In genomic region chr16:77271532-77272426, GRCh38 we compare ENCODE assay signal across 28 cellular contexts.
A peak's percentile ranks its signal among the peaks of the same experiment; 100 is the strongest.
DNase-seq lines count a peak whose midpoint lies in the region; ATAC-seq, FAIRE-seq and TF ChIP-seq lines count a peak whose summit lies in the region.
"Had no signal": no experiment of that assay in that cellular context is flagged by ENCODE, and none has a peak within 500 bp of the region (broad histone marks: within the 10 kb centered on the region; RNA-seq: fewer than 3 reads in every experiment).

No MANE protein-coding gene starts in this region.

- H2AFZ ChIP-seq in H1 (ENCODE audit: low read length): peak overlapping the region; percentile 15; the same call in 1 of the 2 replicates

- FAIRE-seq in H1 (lab: Jason Lieb, UNC): no peak
- no peak for FAIRE-seq in kidney (lab: Jason Lieb, UNC)
- FAIRE-seq: RCC 7860 had no signal

- no peaks in the 10 kb centered on the region for H3K79me2 ChIP-seq in H1 (ENCODE audit: control insufficient read depth in 1 of 2, insufficient read depth in 2 of 2, low read length in 2 of 2)

- no peaks in the 10 kb centered on the region for H4K20me1 ChIP-seq in H1 (replicated peaks in 1 of 2; ENCODE audit: control insufficient read depth in 1 of 2, insufficient read depth in 2 of 2, low read length in 2 of 2)

- H3K23ac ChIP-seq in H1 (ENCODE audit: insufficient read length): no peak overlapping the region

- H4K5ac ChIP-seq in H1 (ENCODE audit: insufficient read length, low read depth, low read length): no peak overlapping the region

- no peak for ATAC-seq in left lung
- ATAC-seq: activated CD4-positive, alpha-beta T cell treated with anti-CD3 and anti-CD28 coated beads for 36 hours; activated CD8-positive, alpha-beta T cell treated with anti-CD3 and anti-CD28 coated beads for 36 hours; stimulated activated naive B cell treated with anti-CD40 and anti-IgM and Interleukin-4, amounts not matched to agents 10 μg/mL and 1 μg/mL and 100 μg/mL, for 72 hours had no signal

- H3K27me3 ChIP-seq in H1 (replicated peaks in 1 of 4; ENCODE audit: control insufficient read depth in 3 of 4, extremely low read depth in 1 of 4, insufficient read depth in 3 of 4, low read length in 3 of 4) (no peaks in the 10 kb centered on the region), uterus (no peaks in the 10 kb centered on the region), left lung (no peaks in the 10 kb centered on the region)
- H3K27me3 ChIP-seq: adrenal gland, BE2C, ovary had no signal

- H3K27ac ChIP-seq in H1 (ENCODE audit: low read depth, low read length) (no peak overlapping the region), uterus (no peak overlapping the region), kidney (ENCODE audit: low read depth in 2 of 2, low read length in 2 of 2) (no peak overlapping the region), left lung (no peak overlapping the region)
- H3K27ac ChIP-seq: adrenal gland, ovary, skin epidermis, VCaP had no signal

- no peak overlapping the region for H2AK5ac ChIP-seq in H1 (ENCODE audit: low read depth, low read length)

- TF ChIP-seq EP300 in H1 (IDR thresholded peaks at IDR 0.05; ENCODE audit: borderline replicate concordance in 1 of 2, low read depth in 2 of 2, low read length in 2 of 2): no peak

- no peak overlapping the region for H3K4ac ChIP-seq in H1 (replicated peaks; ENCODE audit: insufficient read length, low read depth, low read length)

- POLR2A ChIA-PET in H1 (lab: Charles Lee; ENCODE audit: partially characterized antibody): no interaction called here

- no peak overlapping the region for H2BK12ac ChIP-seq in H1 (ENCODE audit: low read depth, low read length)

- H4K8ac ChIP-seq in H1 (ENCODE audit: extremely low read depth, insufficient read depth, low read length): no peak overlapping the region

- H2BK120ac ChIP-seq in H1 (replicated peaks; ENCODE audit: low read depth, low read length): no peak overlapping the region

- 79% methylated on average over 8 of the region's 8 CpGs; no CpG with 5 or more reads in 1 of the 2 experiments for WGBS in H1 (ENCODE audit: extremely low coverage in 1 of 2, insufficient coverage in 1 of 2, insufficient read length in 1 of 2, insufficient replicate concordance in 2 of 2, low coverage in 1 of 2, low lambda C conversion rate in 2 of 2, missing lambda C conversion rate in 1 of 2), 2 experiments

- no peak overlapping the region for H3K14ac ChIP-seq in H1 (ENCODE audit: insufficient read length)

- H3K36me3 ChIP-seq in H1 (ENCODE audit: control insufficient read depth in 2 of 4, insufficient read depth in 4 of 4, low read length in 3 of 4) (no peaks in the 10 kb centered on the region), uterus (no peaks in the 10 kb centered on the region), kidney (ENCODE audit: control insufficient read depth in 1 of 2, insufficient read depth in 2 of 2, low read length in 2 of 2) (no peaks in the 10 kb centered on the region), left lung (no peaks in the 10 kb centered on the region)
- H3K36me3 ChIP-seq: adrenal gland, BE2C, ovary had no signal

- H3K9me3 ChIP-seq in H1 (ENCODE audit: insufficient read depth in 2 of 2, low read depth in 1 of 2, low read length in 1 of 2) (no peaks in the 10 kb centered on the region), uterus (no peaks in the 10 kb centered on the region), kidney (ENCODE audit: control insufficient read depth in 1 of 2, low read length in 2 of 2) (no peaks in the 10 kb centered on the region), left lung (no peaks in the 10 kb centered on the region)
- H3K9me3 ChIP-seq: adrenal gland, BE2C, ovary had no signal

- H2BK20ac ChIP-seq in H1 (ENCODE audit: low read length): no peak overlapping the region

- H2BK15ac ChIP-seq in H1 (ENCODE audit: low read length): no peak overlapping the region

- no peak overlapping the region for H2BK5ac ChIP-seq in H1 (ENCODE audit: low read depth, low read length)

- peak; percentile 86 for DNase-seq in G401 (ENCODE audit: low spot score)
- DNase-seq in NCI-H69 (lab: John Stamatoyannopoulos, UW): peak; percentile 8
- no peak for DNase-seq in H1 (ENCODE audit: low read depth in 1 of 2, low spot score in 2 of 2)
- DNase-seq in putamen (ENCODE audit: low spot score): peak; percentile 21
- no peak for DNase-seq in uterus
- DNase-seq in kidney: no peak
- DNase-seq in left lung: no peak
- DNase-seq: ACHN; activated CD4-positive, alpha-beta T cell treated with anti-CD3 and anti-CD28 coated beads for 36 hours; activated CD8-positive, alpha-beta memory T cell treated with anti-CD3 and anti-CD28 coated beads, Interleukin-2, amount 50 U/mL, for 48 hours; activated CD8-positive, alpha-beta T cell treated with anti-CD3 and anti-CD28 coated beads for 36 hours; activated naive CD4-positive, alpha-beta T cell treated with anti-CD3 and anti-CD28 coated beads, Interleukin-2, amount 10 ng/mL, durations not matched to agents 7 days and 5 days; adrenal gland; BE2C; CD8-positive, alpha-beta memory T cell; DMS153; HCEC 1CT; IMR-90; NCI-H187; NCI-H2171; NCI-H524 treated with DMSO at 0.1 percent for 48 hours; ovary; SIG-M5; stimulated activated naive B cell treated with anti-CD40 and anti-IgM and Interleukin-4, amounts not matched to agents 10 μg/mL and 1 μg/mL and 100 μg/mL, for 72 hours; SW 1271 had no signal

- no peak overlapping the region for H4K91ac ChIP-seq in H1 (replicated peaks; ENCODE audit: insufficient read length, low read length)

- H3K79me1 ChIP-seq in H1 (ENCODE audit: low read depth, low read length): no peaks in the 10 kb centered on the region

- CTCF ChIA-PET in H1 (lab: Charles Lee; ENCODE audit: partially characterized antibody): no interaction called here

- H3K4me1 ChIP-seq in H1 (replicated peaks in 1 of 4; ENCODE audit: control insufficient read depth in 3 of 4, insufficient read depth in 4 of 4, low read length in 3 of 4): peaks cover 0 to 3% (median 0%) of the 10 kb centered on the region in 4 experiments; a peak in 1 of 7 replicates
- H3K4me1 ChIP-seq in uterus: no peaks in the 10 kb centered on the region
- no peaks in the 10 kb centered on the region for H3K4me1 ChIP-seq in kidney (ENCODE audit: control insufficient read depth in 1 of 2, insufficient read depth in 1 of 2, low read depth in 1 of 2, low read length in 2 of 2)
- no peaks in the 10 kb centered on the region for H3K4me1 ChIP-seq in left lung
- H3K4me1 ChIP-seq: adrenal gland, BE2C had no signal

- no peak for TF ChIP-seq RAD21 in H1 (IDR thresholded peaks at IDR 0.05 in 1 of 2, conservative IDR thresholded peaks at IDR 0.05 in 1 of 2; ENCODE audit: low read depth in 2 of 2, low read length in 2 of 2)

- intact Hi-C loops in uterus (cut with DNase I; ENCODE audit: low total_unique reads): no loop called here
- intact Hi-C loops in kidney (cut with DNase I): no loop called here
- intact Hi-C loops in left lung (cut with DNase I): no loop called here

- no peak for TF ChIP-seq CTCF in H1 (IDR thresholded peaks at IDR 0.05; ENCODE audit: control extremely low read depth in 1 of 3, insufficient read depth in 1 of 3, low read depth in 1 of 3, low read length in 3 of 3)
- TF ChIP-seq CTCF in uterus (IDR thresholded peaks at IDR 0.05): no peak
- TF ChIP-seq CTCF in kidney (IDR thresholded peaks at IDR 0.05; ENCODE audit: borderline replicate concordance, extremely low read depth, insufficient read depth): no peak
- TF ChIP-seq CTCF in left lung (IDR thresholded peaks at IDR 0.05): no peak

- in situ Hi-C loops in G401 (cut with HindIII; ENCODE audit: low sequenced_read_pairs): no loop called here

- H3K4me2 ChIP-seq in H1 (ENCODE audit: insufficient read depth in 1 of 2, low read depth in 2 of 2, low read length in 2 of 2): no peak overlapping the region

- H3K18ac ChIP-seq in H1 (ENCODE audit: extremely low read depth, low read length): no peak overlapping the region

- TF ChIP-seq POLR2A in H1 (IDR thresholded peaks at IDR 0.05; ENCODE audit: control extremely low read depth in 1 of 2, low read depth in 2 of 2, low read length in 2 of 2): no peak
- TF ChIP-seq POLR2A in uterus (IDR thresholded peaks at IDR 0.05): no peak

- no peak overlapping the region for H3K56ac ChIP-seq in H1 (replicated peaks; ENCODE audit: insufficient read length, low read depth, low read length)

- H3K23me2 ChIP-seq in H1 (ENCODE audit: low read depth, low read length): no peaks in the 10 kb centered on the region

- H3K9ac ChIP-seq in H1 (replicated peaks in 1 of 4; ENCODE audit: extremely low read depth in 1 of 4, low read depth in 3 of 4, low read length in 3 of 4) (no peak overlapping the region), kidney (ENCODE audit: low read length in 2 of 2) (no peak overlapping the region)

- no peak overlapping the region for H3K4me3 ChIP-seq in H1 (ENCODE audit: extremely low read depth in 1 of 4, insufficient read depth in 2 of 4, low read depth in 3 of 4, low read length in 4 of 4)
- no peak overlapping the region for H3K4me3 ChIP-seq in uterus
- no peak overlapping the region for H3K4me3 ChIP-seq in kidney (ENCODE audit: low read length in 2 of 2)
- no peak overlapping the region for H3K4me3 ChIP-seq in left lung
- H3K4me3 ChIP-seq: adrenal gland, ovary, skin epidermis had no signal

TF ChIP-seq in H1, 55 proteins besides CTCF, POLR2A, EP300 and RAD21:
- TF ChIP-seq EGR1 (IDR thresholded peaks at IDR 0.05; ENCODE audit: borderline replicate concordance, low read depth, low read length) (no peak), POU5F1 (IDR thresholded peaks at IDR 0.05; ENCODE audit: low read depth, low read length) (no peak), BRCA1 (IDR thresholded peaks at IDR 0.05; ENCODE audit: low read depth, low read length) (no peak), SIRT6 (IDR thresholded peaks at IDR 0.05; ENCODE audit: low read length) (no peak), CREB1 (IDR thresholded peaks at IDR 0.05) (no peak)

Comparison
In these comparisons a context has a peak if more than half of its experiments do, and no peak if none do; other contexts are left out.
1. DNase-seq: peak in G401 (single experiment), NCI-H69 (single experiment) and putamen (single experiment); none in H1 (0 of 2), uterus (0 of 2), kidney (single experiment) and left lung (0 of 2).